14 cellular contexts compared by ENCODE assay signal in genomic region chr4:68346461-68346860, GRCh38. TPM values are rescaled to one million over a fixed set of nuclear protein-coding genes. Genes with fewer than 3 reads are reported as not detected.
DNase-seq lines count a peak whose midpoint lies in the region; ATAC-seq lines count a peak whose summit lies in the region.
"Had no signal": no experiment of that assay in that cellular context is flagged by ENCODE, and none has a peak within 500 bp of the region (broad histone marks: within the 10 kb centered on the region; RNA-seq: fewer than 3 reads in every experiment).

No MANE protein-coding gene starts in this region.

- peaks cover 0 to 7% (median 0%) of the 10 kb centered on the region in 11 experiments; a peak in 1 of 22 replicates for H3K9me3 ChIP-seq in BLaER1 treated with 17β-estradiol and CSF1 and Interleukin-3, amounts not matched to agents 10 nM and 100 nM (replicated peaks in 1 of 11)
- H3K9me3 ChIP-seq in HUES48 (ENCODE audit: control insufficient read depth, insufficient read depth, low read length): no peaks in the 10 kb centered on the region
- no peaks in the 10 kb centered on the region for H3K9me3 ChIP-seq in aorta (ENCODE audit: control insufficient read depth, low read length)
- H3K9me3 ChIP-seq: esophagus muscularis mucosa, uterus had no signal

- no peak overlapping the region for H3K9ac ChIP-seq in BLaER1 treated with 17β-estradiol and CSF1 and Interleukin-3, amounts not matched to agents 10 nM and 100 nM
- H3K9ac ChIP-seq in HUES48 (ENCODE audit: low read depth, low read length): no peak overlapping the region

- H3K4me3 ChIP-seq in BLaER1 treated with 17β-estradiol and CSF1 and Interleukin-3, amounts not matched to agents 10 nM and 100 nM: no peak overlapping the region
- peak overlapping the region; percentile 97 for H3K4me3 ChIP-seq in HUES48 (ENCODE audit: low read depth, low read length)
- no peak overlapping the region for H3K4me3 ChIP-seq in aorta (ENCODE audit: low read length in 2 of 2)

- H3K27ac ChIP-seq in BLaER1 treated with 17β-estradiol and CSF1 and Interleukin-3, amounts not matched to agents 10 nM and 100 nM: no peak overlapping the region
- H3K27ac ChIP-seq in HUES48 (ENCODE audit: low read depth, low read length) (no peak overlapping the region), aorta (ENCODE audit: low read depth in 1 of 2, low read length in 2 of 2) (no peak overlapping the region)
- H3K27ac ChIP-seq: esophagus muscularis mucosa, uterus had no signal

- H4K20me1 ChIP-seq in BLaER1 treated with 17β-estradiol and CSF1 and Interleukin-3, amounts not matched to agents 10 nM and 100 nM: peaks cover 73 to 78% (median 76%) of the 10 kb centered on the region in 11 experiments

- intact Hi-C loops in aorta (cut with DNase I): no loop called here

- WGBS in aorta, 2 donors: 90 to 94% methylated on average over 3 of the region's 3 CpGs

- DNase-seq in amniotic epithelial cell (ENCODE audit: low read depth) (peak; percentile 57), immature natural killer cell (no peak), cortex of kidney (lab: John Stamatoyannopoulos, UW) (no peak), aorta (no peak), NCI-H1105 treated with DMSO at 0.1 percent for 48 hours (lab: John Stamatoyannopoulos, UW) (no peak)
- DNase-seq: activated naive CD8-positive, alpha-beta T cell treated with anti-CD3 and anti-CD28 coated beads, Interleukin-2, amount 10 ng/mL, durations not matched to agents 7 days and 5 days; C1 segment of cervical spinal cord; left cardiac atrium; Right ventricle myocardium superior; uterus had no signal

- H3K27ac Mint-ChIP-seq in immature natural killer cell: peak overlapping the region in 5 of 6 donors; percentile 37 to 100 (median 55)
- H3K27ac Mint-ChIP-seq: activated naive CD8-positive, alpha-beta T cell treated with anti-CD3 and anti-CD28 coated beads, Interleukin-2, amount 10 ng/mL, durations not matched to agents 7 days and 5 days had no signal

- no peaks in the 10 kb centered on the region for H3K36me3 Mint-ChIP-seq in immature natural killer cell

- H3K27me3 ChIP-seq in BLaER1 treated with 17β-estradiol and CSF1 and Interleukin-3, amounts not matched to agents 10 nM and 100 nM: no peaks in the 10 kb centered on the region
- H3K27me3 ChIP-seq in HUES48 (ENCODE audit: control insufficient read depth, insufficient read depth, low read length): no peaks in the 10 kb centered on the region
- H3K27me3 ChIP-seq in aorta (ENCODE audit: control insufficient read depth in 1 of 2, insufficient read depth in 2 of 2, low read length in 1 of 2): no peaks in the 10 kb centered on the region
- H3K27me3 ChIP-seq: esophagus muscularis mucosa, uterus had no signal

- H3K36me3 ChIP-seq in BLaER1 treated with 17β-estradiol and CSF1 and Interleukin-3, amounts not matched to agents 10 nM and 100 nM: peaks cover 4 to 55% (median 25%) of the 10 kb centered on the region in 11 experiments; a peak in 17 of 22 replicates
- H3K36me3 ChIP-seq in HUES48 (ENCODE audit: control insufficient read depth, insufficient read depth, low read length): peaks cover 19% of the 10 kb centered on the region; the same call in 1 of the 2 replicates
- H3K36me3 ChIP-seq in aorta (ENCODE audit: control insufficient read depth in 1 of 2, insufficient read depth in 2 of 2, low read length in 1 of 2): no peaks in the 10 kb centered on the region
- H3K36me3 ChIP-seq: esophagus muscularis mucosa, uterus had no signal

- peak overlapping the region; percentile 10 to 94 (median 92) for H3K4me3 Mint-ChIP-seq in immature natural killer cell

- H3K4me1 ChIP-seq in BLaER1 treated with 17β-estradiol and CSF1 and Interleukin-3, amounts not matched to agents 10 nM and 100 nM: peaks cover 4 to 59% (median 28%) of the 10 kb centered on the region in 10 experiments
- H3K4me1 ChIP-seq in HUES48 (ENCODE audit: control insufficient read depth, insufficient read depth, low read length) (peaks cover 39% of the 10 kb centered on the region), aorta (ENCODE audit: control insufficient read depth in 1 of 2, insufficient read depth in 2 of 2, low read length in 2 of 2) (peaks cover 1 to 8% of the 10 kb centered on the region in 2 donors)

- H3K27me3 Mint-ChIP-seq in immature natural killer cell (ENCODE audit: low read depth in 3 of 3): peaks cover 5 to 17% (median 6%) of the 10 kb centered on the region in 3 donors
- H3K27me3 Mint-ChIP-seq: activated naive CD8-positive, alpha-beta T cell treated with anti-CD3 and anti-CD28 coated beads, Interleukin-2, amount 10 ng/mL, durations not matched to agents 7 days and 5 days had no signal

- no peaks in the 10 kb centered on the region for H3K9me3 Mint-ChIP-seq in immature natural killer cell
- H3K9me3 Mint-ChIP-seq: activated naive CD8-positive, alpha-beta T cell treated with anti-CD3 and anti-CD28 coated beads, Interleukin-2, amount 10 ng/mL, durations not matched to agents 7 days and 5 days had no signal

- H3K4me1 Mint-ChIP-seq in immature natural killer cell: peaks cover 63 to 79% of the 10 kb centered on the region in 2 donors

- H3K4me2 ChIP-seq in BLaER1 treated with 17β-estradiol and CSF1 and Interleukin-3, amounts not matched to agents 10 nM and 100 nM: peak overlapping the region; percentile 54 to 96 (median 89); a peak in 18 of 22 replicates

- ATAC-seq in aorta (ENCODE audit: low FRiP score): no peak
- ATAC-seq in HG03196 (IDR thresholded peaks at IDR 0.05; ENCODE audit: unreplicated experiment): no peak
- ATAC-seq: left cardiac atrium had no signal

RNA-seq across cellular contexts. Expression of gene YTHDC1, which starts 3.4 kb away (rescaled TPM):
- polyA plus RNA-seq in immature natural killer cell (10 to 100 TPM in 2 of 3 donors, 1 to 10 TPM in 1; 4.9 to 53.9 (median 24.1) TPM), aorta (10 to 100 TPM; 37.8 to 42.2 TPM)
- 100 to 1,000 TPM in 1 of 2 donors, 10 to 100 TPM in 1; 91.4 to 103 TPM for total RNA-seq in aorta
